In the genomic region with DNA sequence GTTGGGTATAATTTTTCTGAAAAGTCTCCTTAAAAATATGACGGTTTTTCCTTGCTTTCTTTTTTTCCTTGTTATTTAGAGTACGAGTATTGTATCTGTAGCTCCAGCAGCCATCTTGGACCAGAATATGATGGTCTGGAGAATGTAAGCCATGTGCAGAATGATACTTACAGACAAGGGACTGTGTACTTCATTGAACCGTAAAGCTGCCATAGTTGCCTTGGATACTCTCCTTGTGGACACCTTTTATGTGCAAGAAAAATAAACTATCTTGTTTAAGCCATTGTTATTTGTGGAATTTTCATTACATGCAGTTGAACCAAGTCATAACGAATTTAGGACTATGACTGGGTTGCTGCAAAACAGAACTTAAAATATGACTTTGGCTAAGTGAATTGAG, we compare ENCODE assay signal across 26 cellular contexts.
"Had no signal": no experiment of that assay in that cellular context is flagged by ENCODE, and none has a peak within 500 bp of the region (broad histone marks: within the 10 kb centered on the region; RNA-seq: fewer than 3 reads in every experiment).

No MANE protein-coding gene starts in this region.

- H3K4me3 ChIP-seq: ascending aorta, Peyer's patch, SJSA1 had no signal

- H3K36me3 ChIP-seq: ascending aorta, Peyer's patch, SJSA1 had no signal

- H3K27ac ChIP-seq: ascending aorta, Peyer's patch, RWPE1 had no signal

- H3K4me1 ChIP-seq: ascending aorta had no signal

- H3K27me3 ChIP-seq: ascending aorta, Peyer's patch, SJSA1 had no signal

- ATAC-seq: activated naive CD4-positive, alpha-beta T cell treated with anti-CD3 and anti-CD28 coated beads, Interleukin-2, amount 50 U/mL, for 72 hours; activated naive CD8-positive, alpha-beta T cell treated with anti-CD3 and anti-CD28 coated beads, Interleukin-2, amount 50 U/mL, for 24 hours; activated T-cell treated with anti-CD3 and anti-CD28 coated beads, Interleukin-2, amount 50 U/mL, for 4 hours; WTC11 had no signal

- DNase-seq: activated CD4-positive, alpha-beta memory T cell treated with anti-CD3 and anti-CD28 coated beads for 36 hours; activated CD4-positive, alpha-beta T cell treated with anti-CD3 and anti-CD28 coated beads, Interleukin-2, amount 10 ng/mL, durations not matched to agents 7 days and 5 days; activated CD4-positive, CD25-positive, alpha-beta regulatory T cell treated with anti-CD3 and anti-CD28 coated beads, Interleukin-2, amount 50 U/mL, for 72 hours; activated CD8-positive, alpha-beta memory T cell treated with anti-CD3 and anti-CD28 coated beads for 24 hours; activated effector memory CD4-positive, alpha-beta T cell treated with anti-CD3 and anti-CD28 coated beads, Interleukin-2, amount 50 U/mL, for 16 hours; activated naive CD4-positive, alpha-beta T cell treated with Interleukin-2 at 50 U/mL for 16 hours; activated naive CD8-positive, alpha-beta T cell treated with anti-CD3 and anti-CD28 coated beads, Interleukin-2, amount 50 U/mL, for 24 hours; activated T-cell treated with anti-CD3 and anti-CD28 coated beads, Interleukin-2, amount 50 U/mL, for 4 hours; amniotic stem cell; KG1; NCI-H1092; NCI-H1417; NCI-H1930; NCI-H2107; NCI-H2171 treated with DMSO at 0.1 percent for 48 hours; NCI-H226; NCI-H526; NK-92 treated with Interleukin-12 subunit alpha and Interleukin-12 subunit beta, amount 100 ng/mL, for 24 hours; Peyer's patch; Right ventricle myocardium superior; T-helper 9 cell had no signal
